In the genomic region with DNA sequence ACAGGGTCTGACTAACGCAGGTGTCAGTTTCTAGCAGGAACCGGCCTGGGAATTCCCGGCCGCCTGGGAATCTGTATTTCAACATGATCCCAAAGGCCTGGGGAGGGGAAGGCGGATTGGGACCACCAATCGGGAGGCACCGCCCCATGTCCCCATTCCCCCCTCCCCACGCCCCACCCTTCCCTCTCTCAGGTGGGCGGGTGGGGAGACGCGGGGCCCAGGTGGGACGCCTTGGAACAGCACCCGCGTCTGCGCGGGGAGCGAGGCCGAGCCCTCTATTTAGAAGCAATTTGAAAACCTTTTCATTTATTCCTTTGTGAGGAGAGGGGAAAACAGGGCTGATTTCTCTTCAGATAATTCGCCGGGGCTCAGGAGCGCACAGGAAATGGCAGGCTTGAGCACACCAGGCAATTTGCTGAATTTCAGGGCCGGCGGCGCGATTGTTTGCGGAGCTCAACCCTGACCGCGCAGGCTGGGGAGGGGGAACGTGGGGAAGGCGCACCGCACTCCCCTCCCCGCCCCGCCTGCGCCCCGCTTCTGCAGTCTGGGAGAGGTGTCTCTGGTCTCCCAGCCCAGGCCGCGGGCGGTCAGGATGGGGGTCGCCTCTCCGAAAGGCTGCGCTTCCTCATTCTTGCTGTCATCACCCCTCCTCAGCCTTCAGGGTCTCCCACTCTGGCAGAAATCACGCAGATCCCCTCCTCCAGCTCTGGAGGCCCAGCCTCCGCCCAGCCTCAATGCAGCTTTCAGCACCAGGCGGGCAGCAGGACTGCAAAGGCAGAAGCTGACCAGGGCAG, we compare ENCODE assay signal across 16 cellular contexts.
A peak's percentile ranks its signal among the peaks of the same experiment; 100 is the strongest.
DNase-seq lines count a peak whose midpoint lies in the region; ATAC-seq and TF ChIP-seq lines count a peak whose summit lies in the region.
"Had no signal": no experiment of that assay in that cellular context is flagged by ENCODE, and none has a peak within 500 bp of the region (broad histone marks: within the 10 kb centered on the region; RNA-seq: fewer than 3 reads in every experiment).

No MANE protein-coding gene starts in this region.

- peaks cover 7% of the 10 kb centered on the region; the same call in 1 of the 2 replicates for H3K27me3 ChIP-seq in SK-N-SH (ENCODE audit: insufficient read depth)
- H3K27me3 ChIP-seq in iPS-15b (ENCODE audit: control insufficient read depth, insufficient read depth, low read length) = peaks cover 11% of the 10 kb centered on the region
- peaks cover 5% of the 10 kb centered on the region for H3K27me3 ChIP-seq in trophoblast cell (ENCODE audit: insufficient read depth, low read length)
- peaks cover 0 to 65% (median 10%) of the 10 kb centered on the region in 3 donors for H3K27me3 ChIP-seq in psoas muscle (ENCODE audit: insufficient read depth in 3 of 3, low read length in 2 of 3)

- POLR2A ChIA-PET in SK-N-SH (lab: Yijun Ruan, JAX) = no interaction called here

- TF ChIP-seq EP300 in SK-N-SH (IDR thresholded peaks at IDR 0.05; ENCODE audit: borderline replicate concordance in 1 of 2, low read depth in 1 of 2, low read length in 1 of 2) = no peak

- no peak overlapping the region for H2BK120ac ChIP-seq in trophoblast cell (ENCODE audit: insufficient read depth, low read length, poor library complexity)

- no peak overlapping the region for H3K9ac ChIP-seq in SK-N-SH
- no peak overlapping the region for H3K9ac ChIP-seq in iPS-15b (ENCODE audit: low read depth, low read length)
- no peak overlapping the region for H3K9ac ChIP-seq in trophoblast cell (ENCODE audit: low read length)

- H3K4ac ChIP-seq in trophoblast cell (ENCODE audit: low read depth, low read length) = no peak overlapping the region

- no peak for ATAC-seq in SK-N-SH treated with all-trans-retinoic acid at 6 μM for 48 hours
- no peak for ATAC-seq in psoas muscle
- ATAC-seq: A549, left cardiac atrium had no signal

- 80% methylated on average over 32 of the region's 44 CpGs for WGBS in SK-N-SH (ENCODE audit: low lambda C conversion rate)
- WGBS in trophoblast cell (ENCODE audit: extremely low coverage, insufficient coverage, insufficient read length) = no CpG with 5 or more reads among the region's 44 CpGs
- WGBS in psoas muscle, 3 donors = 17 to 21% (median 19%) methylated on average over 38 to 44 of the region's 44 CpGs

- H3K9me2 ChIP-seq in SK-N-SH = no peaks in the 10 kb centered on the region

- no peak overlapping the region for H3K18ac ChIP-seq in trophoblast cell (ENCODE audit: low read length)

- DNase-seq in SK-N-SH (peak; percentile 27), NCI-H2227 treated with DMSO at 0.1 percent for 48 hours (lab: John Stamatoyannopoulos, UW) (peak; percentile 79), trophoblast cell (no peak), GM13976 (ENCODE audit: low spot score) (no peak), psoas muscle (no peak), HT-29 (ENCODE audit: low spot score) (no peak)
- DNase-seq: activated CD4-positive, alpha-beta T cell treated with anti-CD3 and anti-CD28 coated beads, Interleukin-2, amount 50 U/mL, for 4 hours; HFFc6; Kasumi-1; left cardiac atrium; NCI-H1930; SHP77; T-helper 9 cell had no signal

- H4K91ac ChIP-seq in trophoblast cell (ENCODE audit: low read depth, low read length) = no peak overlapping the region

- H3K23ac ChIP-seq in trophoblast cell (ENCODE audit: low read length) = no peak overlapping the region

- H2AFZ ChIP-seq in SK-N-SH (ENCODE audit: low read depth) (no peak overlapping the region), trophoblast cell (ENCODE audit: insufficient read depth, low read length, poor library complexity) (no peak overlapping the region)

- H3K36me3 ChIP-seq in SK-N-SH (replicated peaks in 1 of 2; ENCODE audit: control insufficient read depth in 1 of 2, insufficient read depth in 2 of 2, low read length in 1 of 2) (no peaks in the 10 kb centered on the region), iPS-15b (ENCODE audit: control insufficient read depth, insufficient read depth, low read length) (no peaks in the 10 kb centered on the region), trophoblast cell (ENCODE audit: control insufficient read depth in 1 of 2, insufficient read depth in 2 of 2, low read length in 2 of 2) (no peaks in the 10 kb centered on the region), psoas muscle (ENCODE audit: insufficient read depth in 1 of 2, low read depth in 1 of 2) (no peaks in the 10 kb centered on the region)

- no peaks in the 10 kb centered on the region for H3F3A ChIP-seq in SK-N-SH (replicated peaks; ENCODE audit: insufficient read depth)

- H3K79me1 ChIP-seq in trophoblast cell (ENCODE audit: low read length) = no peaks in the 10 kb centered on the region

- CTCF ChIA-PET in SK-N-SH (lab: Yijun Ruan, JAX) = interaction anchor here (1.5 kb wide), 1 partner anchor 179 kb away, joined by 5 read pairs; no protein-coding TSS in a partner anchor

- H3K14ac ChIP-seq in trophoblast cell (ENCODE audit: low read length) = no peak overlapping the region

- no peak overlapping the region for H4K12ac ChIP-seq in trophoblast cell (ENCODE audit: low read depth, low read length)

- H2BK12ac ChIP-seq in trophoblast cell (ENCODE audit: low read length) = no peak overlapping the region

- no peak overlapping the region for H2AK5ac ChIP-seq in trophoblast cell (ENCODE audit: low read length)

- intact Hi-C loops in psoas muscle (cut with DNase I) = no loop called here

- H3K4me3 ChIP-seq in SK-N-SH (ENCODE audit: low read depth in 2 of 2, low read length in 1 of 2) (no peak overlapping the region), iPS-15b (ENCODE audit: low read depth, low read length) (peak overlapping the region; percentile 55), trophoblast cell (ENCODE audit: low read depth, low read length) (no peak overlapping the region), psoas muscle (no peak overlapping the region)
- H3K4me3 ChIP-seq: A549 had no signal

- peaks cover 0 to 5% of the 10 kb centered on the region in 2 experiments; a peak in 1 of 4 replicates for H3K4me1 ChIP-seq in SK-N-SH (ENCODE audit: control insufficient read depth in 1 of 2, insufficient read depth in 2 of 2, low read depth in 1 of 2, low read length in 1 of 2)
- peaks cover 5% of the 10 kb centered on the region for H3K4me1 ChIP-seq in iPS-15b (ENCODE audit: control insufficient read depth, insufficient read depth, low read length)
- H3K4me1 ChIP-seq in trophoblast cell (ENCODE audit: control insufficient read depth in 1 of 2, insufficient read depth in 2 of 2, low read length in 2 of 2) = peaks cover 4 to 6% of the 10 kb centered on the region in 2 experiments
- no peaks in the 10 kb centered on the region for H3K4me1 ChIP-seq in psoas muscle
- H3K4me1 ChIP-seq: A549 had no signal

- H3K27ac ChIP-seq in SK-N-SH (ENCODE audit: low read depth in 2 of 2, low read length in 1 of 2) = no peak overlapping the region
- H3K27ac ChIP-seq in trophoblast cell (ENCODE audit: low read depth, low read length) = no peak overlapping the region
- no peak overlapping the region for H3K27ac ChIP-seq in psoas muscle
- H3K27ac ChIP-seq: A549 had no signal

- no peak overlapping the region for H3K4me2 ChIP-seq in SK-N-SH
- H3K4me2 ChIP-seq in trophoblast cell (ENCODE audit: low read length) = peak overlapping the region; percentile 48
- H3K4me2 ChIP-seq: A549 had no signal

- H3K79me2 ChIP-seq in SK-N-SH (ENCODE audit: insufficient read depth) = no peaks in the 10 kb centered on the region
- no peaks in the 10 kb centered on the region for H3K79me2 ChIP-seq in trophoblast cell (ENCODE audit: control insufficient read depth, insufficient read depth, low read length, poor library complexity)

- in situ Hi-C loops in GM13976 (cut with MboI; ENCODE audit: low sequenced_read_pairs, unreplicated experiment) = no loop called here

- no peaks in the 10 kb centered on the region for H4K20me1 ChIP-seq in SK-N-SH (ENCODE audit: insufficient read depth)

- TF ChIP-seq RAD21 in SK-N-SH (IDR thresholded peaks at IDR 0.05; ENCODE audit: low read length) = no peak

- TF ChIP-seq CTCF in SK-N-SH (IDR thresholded peaks at IDR 0.05) = no peak
- TF ChIP-seq CTCF in GM13976 (IDR thresholded peaks at IDR 0.05; ENCODE audit: borderline replicate concordance, control extremely low read depth, extremely low read depth, insufficient read depth, missing control alignments) = no peak
- TF ChIP-seq CTCF in psoas muscle (IDR thresholded peaks at IDR 0.05) = no peak

- H2BK5ac ChIP-seq in trophoblast cell (ENCODE audit: low read depth, low read length, poor library complexity) = no peak overlapping the region

- H3K9me3 ChIP-seq in SK-N-SH = no peaks in the 10 kb centered on the region
- no peaks in the 10 kb centered on the region for H3K9me3 ChIP-seq in iPS-15b (ENCODE audit: control insufficient read depth, insufficient read depth, low read length)
- H3K9me3 ChIP-seq in trophoblast cell (ENCODE audit: insufficient read depth, low read depth, low read length) = no peaks in the 10 kb centered on the region
- no peaks in the 10 kb centered on the region for H3K9me3 ChIP-seq in psoas muscle
- H3K9me3 ChIP-seq: A549 had no signal

- H4K8ac ChIP-seq in trophoblast cell (ENCODE audit: low read depth, low read length) = no peak overlapping the region

TF ChIP-seq in SK-N-SH, 30 proteins besides CTCF, POLR2A, EP300 and RAD21 (continues in another document):
- TF ChIP-seq CHD2 (IDR thresholded peaks at IDR 0.05; ENCODE audit: low read length, partially characterized antibody) = no peak
- no peak for TF ChIP-seq TCF12 (IDR thresholded peaks at IDR 0.05)
- no peak for TF ChIP-seq RXRA (IDR thresholded peaks at IDR 0.05; ENCODE audit: borderline replicate concordance, low read depth)
- TF ChIP-seq TAF1 (IDR thresholded peaks at IDR 0.05; ENCODE audit: borderline replicate concordance, low read depth, low read length) = no peak
- TF ChIP-seq, protein P1, sequence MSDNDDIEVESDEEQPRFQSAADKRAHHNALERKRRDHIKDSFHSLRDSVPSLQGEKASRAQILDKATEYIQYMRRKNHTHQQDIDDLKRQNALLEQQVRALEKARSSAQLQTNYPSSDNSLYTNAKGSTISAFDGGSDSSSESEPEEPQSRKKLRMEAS (IDR thresholded peaks at IDR 0.05; ENCODE audit: low read depth) = no peak
- no peak for TF ChIP-seq FOXM1 (IDR thresholded peaks at IDR 0.05; ENCODE audit: low read depth)
- no peak for TF ChIP-seq NRF1 (IDR thresholded peaks at IDR 0.05; ENCODE audit: low read depth, low read length)

TF ChIP-seq in SK-N-SH treated with all-trans-retinoic acid at 6 μM for 48 hours, 23 proteins besides CTCF, POLR2A, EP300 and RAD21 (continues in another document):
- TF ChIP-seq ZFP30 (CRISPR knock-in tag; IDR thresholded peaks at IDR 0.05) = no peak
- TF ChIP-seq, protein P2, sequence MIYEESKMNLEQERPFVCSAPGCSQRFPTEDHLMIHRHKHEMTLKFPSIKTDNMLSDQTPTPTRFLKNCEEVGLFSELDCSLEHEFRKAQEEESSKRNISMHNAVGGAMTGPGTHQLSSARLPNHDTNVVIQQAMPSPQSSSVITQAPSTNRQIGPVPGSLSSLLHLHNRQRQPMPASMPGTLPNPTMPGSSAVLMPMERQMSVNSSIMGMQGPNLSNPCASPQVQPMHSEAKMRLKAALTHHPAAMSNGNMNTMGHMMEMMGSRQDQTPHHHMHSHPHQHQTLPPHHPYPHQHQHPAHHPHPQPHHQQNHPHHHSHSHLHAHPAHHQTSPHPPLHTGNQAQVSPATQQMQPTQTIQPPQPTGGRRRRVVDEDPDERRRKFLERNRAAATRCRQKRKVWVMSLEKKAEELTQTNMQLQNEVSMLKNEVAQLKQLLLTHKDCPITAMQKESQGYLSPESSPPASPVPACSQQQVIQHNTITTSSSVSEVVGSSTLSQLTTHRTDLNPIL (CRISPR knock-in tag; IDR thresholded peaks at IDR 0.05; ENCODE audit: low read depth) = no peak
- no peak for TF ChIP-seq ESRRG (CRISPR knock-in tag; IDR thresholded peaks at IDR 0.05)

Comparison
In these comparisons a context has a peak if more than half of its experiments do, and no peak if none do; other contexts are left out.
1. DNase-seq: peak in SK-N-SH (single experiment) and NCI-H2227 treated with DMSO at 0.1 percent for 48 hours (single experiment); none in trophoblast cell (0 of 2), GM13976 (single experiment), psoas muscle (0 of 2) and HT-29 (single experiment).